ENCODE assay signal across 1 cellular context in the genomic region with DNA sequence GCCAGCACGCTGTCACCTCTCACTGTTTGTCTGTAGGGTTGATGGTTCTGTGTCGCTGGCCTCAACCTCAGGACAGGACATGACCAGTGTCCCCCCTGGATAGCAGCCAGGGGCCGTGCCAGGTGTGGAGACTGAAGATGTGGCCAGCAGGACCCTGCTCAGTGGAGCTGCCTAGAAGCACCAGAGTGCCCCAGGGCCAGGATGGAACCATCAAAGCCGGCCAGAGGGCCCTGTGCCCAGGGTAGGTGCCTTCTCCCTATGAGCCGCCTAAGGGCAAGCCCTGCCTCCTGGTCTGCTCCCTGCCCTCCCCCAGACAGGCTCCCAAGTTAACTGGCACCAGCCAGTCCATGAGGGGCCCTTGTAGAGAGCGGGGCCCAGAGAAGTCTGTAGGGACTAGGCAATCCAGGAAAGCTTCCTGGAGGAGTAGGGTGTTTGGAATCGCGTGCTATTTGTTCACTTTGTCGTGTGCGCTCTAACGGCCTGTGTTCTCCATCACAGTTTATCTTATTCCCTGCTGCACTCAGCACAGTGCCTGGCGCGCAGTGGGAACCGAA.
TF ChIP-seq lines count a peak whose summit lies in the region.

No MANE protein-coding gene starts in this region.

TF ChIP-seq in neural cell, 6 proteins besides CTCF, POLR2A, EP300 and RAD21:
- TF ChIP-seq, protein P1, sequence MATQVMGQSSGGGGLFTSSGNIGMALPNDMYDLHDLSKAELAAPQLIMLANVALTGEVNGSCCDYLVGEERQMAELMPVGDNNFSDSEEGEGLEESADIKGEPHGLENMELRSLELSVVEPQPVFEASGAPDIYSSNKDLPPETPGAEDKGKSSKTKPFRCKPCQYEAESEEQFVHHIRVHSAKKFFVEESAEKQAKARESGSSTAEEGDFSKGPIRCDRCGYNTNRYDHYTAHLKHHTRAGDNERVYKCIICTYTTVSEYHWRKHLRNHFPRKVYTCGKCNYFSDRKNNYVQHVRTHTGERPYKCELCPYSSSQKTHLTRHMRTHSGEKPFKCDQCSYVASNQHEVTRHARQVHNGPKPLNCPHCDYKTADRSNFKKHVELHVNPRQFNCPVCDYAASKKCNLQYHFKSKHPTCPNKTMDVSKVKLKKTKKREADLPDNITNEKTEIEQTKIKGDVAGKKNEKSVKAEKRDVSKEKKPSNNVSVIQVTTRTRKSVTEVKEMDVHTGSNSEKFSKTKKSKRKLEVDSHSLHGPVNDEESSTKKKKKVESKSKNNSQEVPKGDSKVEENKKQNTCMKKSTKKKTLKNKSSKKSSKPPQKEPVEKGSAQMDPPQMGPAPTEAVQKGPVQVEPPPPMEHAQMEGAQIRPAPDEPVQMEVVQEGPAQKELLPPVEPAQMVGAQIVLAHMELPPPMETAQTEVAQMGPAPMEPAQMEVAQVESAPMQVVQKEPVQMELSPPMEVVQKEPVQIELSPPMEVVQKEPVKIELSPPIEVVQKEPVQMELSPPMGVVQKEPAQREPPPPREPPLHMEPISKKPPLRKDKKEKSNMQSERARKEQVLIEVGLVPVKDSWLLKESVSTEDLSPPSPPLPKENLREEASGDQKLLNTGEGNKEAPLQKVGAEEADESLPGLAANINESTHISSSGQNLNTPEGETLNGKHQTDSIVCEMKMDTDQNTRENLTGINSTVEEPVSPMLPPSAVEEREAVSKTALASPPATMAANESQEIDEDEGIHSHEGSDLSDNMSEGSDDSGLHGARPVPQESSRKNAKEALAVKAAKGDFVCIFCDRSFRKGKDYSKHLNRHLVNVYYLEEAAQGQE (IDR thresholded peaks at IDR 0.05; ENCODE audit: borderline replicate concordance), result no peak
- TF ChIP-seq SMC3 (conservative IDR thresholded peaks at IDR 0.05; ENCODE audit: poor library complexity) (no peak), MXI1 (conservative IDR thresholded peaks at IDR 0.05; ENCODE audit: poor library complexity, severe bottlenecking) (no peak), EZH2 (IDR thresholded peaks at IDR 0.05; ENCODE audit: borderline replicate concordance, insufficient read depth, low read length, poor library complexity, severe bottlenecking) (no peak), TAF1 (IDR thresholded peaks at IDR 0.05; ENCODE audit: low read depth) (no peak), POLR2AphosphoS5 (IDR thresholded peaks at IDR 0.05) (no peak)
